In genomic region chr2:60002158-60002867, GRCh38 we compare ENCODE assay signal across 19 cellular contexts.
A peak's percentile ranks its signal among the peaks of the same experiment; 100 is the strongest.
DNase-seq lines count a peak whose midpoint lies in the region; ATAC-seq, FAIRE-seq and TF ChIP-seq lines count a peak whose summit lies in the region.
"Had no signal": no experiment of that assay in that cellular context is flagged by ENCODE, and none has a peak within 500 bp of the region (broad histone marks: within the 10 kb centered on the region; RNA-seq: fewer than 3 reads in every experiment).

No MANE protein-coding gene starts in this region.

- H3K4me3 Mint-ChIP-seq in WTC11 = no peak overlapping the region; the same call in 1 of the 2 replicates
- no peak overlapping the region for H3K4me3 Mint-ChIP-seq in activated CD4-positive, alpha-beta memory T cell treated with anti-CD3 and anti-CD28 coated beads for 36 hours
- H3K4me3 Mint-ChIP-seq: CD14-positive monocyte had no signal

- TF ChIP-seq CTCF in HepG2 (CRISPR knock-in tag; IDR thresholded peaks at IDR 0.05) (peak; percentile 15; the same call in 1 of the 2 replicates), right lobe of liver (IDR thresholded peaks at IDR 0.05) (no peak), WTC11 (IDR thresholded peaks at IDR 0.05) (no peak)

- H2AFZ ChIP-seq in HepG2 (ENCODE audit: low read length) = no peak overlapping the region
- H2AFZ ChIP-seq in mesenchymal stem cell (ENCODE audit: low read depth, low read length) = no peak overlapping the region
- H2AFZ ChIP-seq: GM23248, PC-9 had no signal

- H3K27ac ChIP-seq in HepG2 (ENCODE audit: extremely low read length, insufficient read depth, low read length) (no peak overlapping the region), right lobe of liver (no peak overlapping the region), mesenchymal stem cell (ENCODE audit: low read length, poor library complexity, severe bottlenecking) (no peak overlapping the region)
- H3K27ac ChIP-seq: GM23248, HL-60, PC-9, RWPE1 had no signal

- H3K4me1 Mint-ChIP-seq in WTC11 = peaks cover 22% of the 10 kb centered on the region
- H3K4me1 Mint-ChIP-seq in activated CD4-positive, alpha-beta memory T cell treated with anti-CD3 and anti-CD28 coated beads for 36 hours (ENCODE audit: low read depth) = no peaks in the 10 kb centered on the region
- H3K4me1 Mint-ChIP-seq: CD14-positive monocyte had no signal

- no peak overlapping the region for H3K23ac ChIP-seq in mesenchymal stem cell (ENCODE audit: low read length in 2 of 2)

- no peak overlapping the region for H3K18ac ChIP-seq in mesenchymal stem cell (ENCODE audit: low read depth in 1 of 2, low read length in 2 of 2)

- H3K79me2 ChIP-seq in HepG2 (ENCODE audit: insufficient read depth, low read length) = no peaks in the 10 kb centered on the region

- TF ChIP-seq POLR2A in HepG2 (IDR thresholded peaks at IDR 0.05; ENCODE audit: insufficient read depth in 1 of 2, low read depth in 2 of 2, low read length in 2 of 2) (no peak), right lobe of liver (IDR thresholded peaks at IDR 0.05) (no peak)

- no peak overlapping the region for H2BK12ac ChIP-seq in mesenchymal stem cell (ENCODE audit: low read length in 2 of 2)

- TF ChIP-seq EP300 in HepG2 (IDR thresholded peaks at IDR 0.05; ENCODE audit: low read depth in 2 of 2, low read length in 2 of 2) (no peak), HepG2 (CRISPR knock-in tag; IDR thresholded peaks at IDR 0.05; ENCODE audit: borderline replicate concordance) (no peak)

- no peak overlapping the region for H2AK5ac ChIP-seq in mesenchymal stem cell (ENCODE audit: low read length, severe bottlenecking)

- H2BK5ac ChIP-seq in mesenchymal stem cell (ENCODE audit: low read depth, low read length, poor library complexity, severe bottlenecking) = no peak overlapping the region

- no peak for FAIRE-seq in HepG2 (lab: Jason Lieb, UNC)

- no peaks in the 10 kb centered on the region for H3K4me1 ChIP-seq in HepG2 (ENCODE audit: insufficient read depth, low read length)
- H3K4me1 ChIP-seq in right lobe of liver = no peaks in the 10 kb centered on the region
- no peaks in the 10 kb centered on the region for H3K4me1 ChIP-seq in mesenchymal stem cell (ENCODE audit: control insufficient read depth, insufficient read depth, low read depth, low read length)

- no peak overlapping the region for H2BK15ac ChIP-seq in mesenchymal stem cell (ENCODE audit: low read depth, poor library complexity, severe bottlenecking)

- H3K27me3 Mint-ChIP-seq in WTC11 (ENCODE audit: low read depth) = no peaks in the 10 kb centered on the region
- H3K27me3 Mint-ChIP-seq in activated CD4-positive, alpha-beta memory T cell treated with anti-CD3 and anti-CD28 coated beads for 36 hours = no peaks in the 10 kb centered on the region

- H3K9ac ChIP-seq in HepG2 (ENCODE audit: insufficient read depth, low read depth, low read length) (no peak overlapping the region), mesenchymal stem cell (ENCODE audit: low read length) (no peak overlapping the region)
- H3K9ac ChIP-seq: GM23248 had no signal

- no peaks in the 10 kb centered on the region for H3K36me3 ChIP-seq in HepG2 (replicated peaks in 1 of 2; ENCODE audit: control insufficient read depth in 1 of 2, insufficient read depth in 2 of 2, low read length in 2 of 2)
- no peaks in the 10 kb centered on the region for H3K36me3 ChIP-seq in right lobe of liver
- H3K36me3 ChIP-seq in mesenchymal stem cell (ENCODE audit: control insufficient read depth in 1 of 2, insufficient read depth in 2 of 2, low read depth in 1 of 2, low read length in 2 of 2) = no peaks in the 10 kb centered on the region

- TF ChIP-seq RAD21 in HepG2 (CRISPR knock-in tag; IDR thresholded peaks at IDR 0.05) = no peak

- H3K9me3 ChIP-seq in HepG2 (ENCODE audit: low read length) (no peaks in the 10 kb centered on the region), right lobe of liver (no peaks in the 10 kb centered on the region), mesenchymal stem cell (ENCODE audit: control insufficient read depth, low read length) (no peaks in the 10 kb centered on the region)

- H2BK120ac ChIP-seq in mesenchymal stem cell (ENCODE audit: low read depth, low read length) = no peak overlapping the region

- BruUV-seq in HepG2 (replicated peaks; lab: Mats Ljungman, UMichigan) = no TSS peak

- no peak overlapping the region for H3K4ac ChIP-seq in mesenchymal stem cell (ENCODE audit: low read depth in 1 of 2, low read length in 2 of 2)

- peak; percentile 46; the same call in 1 of the 3 replicates for ATAC-seq in HepG2
- no peak for ATAC-seq in right lobe of liver
- peak; percentile 78 for ATAC-seq in WTC11
- ATAC-seq in HG03469 (IDR thresholded peaks at IDR 0.05; ENCODE audit: unreplicated experiment) = no peak

- no peaks in the 10 kb centered on the region for H3K79me1 ChIP-seq in mesenchymal stem cell (replicated peaks; ENCODE audit: low read length, poor library complexity, severe bottlenecking)

- H3K4me2 ChIP-seq in HepG2 (ENCODE audit: low read depth, low read length) = no peak overlapping the region
- H3K4me2 ChIP-seq in mesenchymal stem cell (ENCODE audit: low read length, poor library complexity, severe bottlenecking) = no peak overlapping the region
- H3K4me2 ChIP-seq: PC-9 had no signal

- DNase-seq in HepG2 (ENCODE audit: low spot score) (no peak), right lobe of liver (no peak), WTC11 (ENCODE audit: low spot score) (peak; percentile 10), left kidney (ENCODE audit: low read depth, low spot score) (peak; percentile 18), NCI-H1436 (lab: John Stamatoyannopoulos, UW) (no peak), mesenchymal stem cell (no peak)
- DNase-seq in activated CD4-positive, alpha-beta memory T cell treated with anti-CD3 and anti-CD28 coated beads for 36 hours = no peak
- DNase-seq: 8988T, DMS79, GM23248, NCI-H187, NCI-H345, NCI-H524 treated with DMSO at 0.1 percent for 48 hours, PC-9, SIG-M5 had no signal

- 5% methylated on average over 3 of the region's 3 CpGs for WGBS in HepG2 (ENCODE audit: low lambda C conversion rate)
- WGBS in right lobe of liver (ENCODE audit: insufficient coverage, low coverage, low lambda C conversion rate, missing lambda C conversion rate) = 52% methylated on average over 3 of the region's 3 CpGs
- 21% methylated on average over 3 of the region's 3 CpGs for WGBS in mesenchymal stem cell

- no peak overlapping the region for H4K91ac ChIP-seq in mesenchymal stem cell (ENCODE audit: low read length)

- H3K9me3 Mint-ChIP-seq in WTC11 = 0 out of 2 replicates have a peak, but pooled peaks cover 3% of the 10 kb centered on the region
- no peaks in the 10 kb centered on the region for H3K9me3 Mint-ChIP-seq in activated CD4-positive, alpha-beta memory T cell treated with anti-CD3 and anti-CD28 coated beads for 36 hours
- H3K9me3 Mint-ChIP-seq: CD14-positive monocyte had no signal

- H3K4me3 ChIP-seq in HepG2 (replicated peaks in 1 of 3; ENCODE audit: insufficient read depth in 1 of 3, low read depth in 2 of 3, low read length in 3 of 3) = no peak overlapping the region
- H3K4me3 ChIP-seq in right lobe of liver = no peak overlapping the region
- no peak overlapping the region for H3K4me3 ChIP-seq in mesenchymal stem cell (ENCODE audit: insufficient read depth in 1 of 2, low read depth in 1 of 2, low read length in 2 of 2)
- H3K4me3 ChIP-seq: GM23248, PC-9 had no signal

- in situ Hi-C loops in HepG2 (cut with HindIII; ENCODE audit: extremely low pct_ligation_motif_present, low pct_unique_long_range_greater_than_20kb) = no loop called here

- intact Hi-C loops in HepG2 (cut with micrococcal nuclease; ENCODE audit: unreplicated experiment) (loop anchor here (5.0 to 10.0 kb wide), 2 partner anchors 112 to 150 kb away; no protein-coding TSS in a partner anchor), right lobe of liver (cut with DNase I) (no loop called here)
- intact Hi-C loops in activated CD4-positive, alpha-beta memory T cell treated with anti-CD3 and anti-CD28 coated beads for 36 hours (cut with micrococcal nuclease) = no loop called here

- H3K27ac Mint-ChIP-seq in WTC11 = no peak overlapping the region
- H3K27ac Mint-ChIP-seq in activated CD4-positive, alpha-beta memory T cell treated with anti-CD3 and anti-CD28 coated beads for 36 hours = no peak overlapping the region

- H4K20me1 ChIP-seq in HepG2 (ENCODE audit: insufficient read depth, low read length) = no peaks in the 10 kb centered on the region

- no peak overlapping the region for H3K14ac ChIP-seq in mesenchymal stem cell (ENCODE audit: low read length in 2 of 2)

- POLR2A ChIA-PET in HepG2 (lab: Yijun Ruan, JAX) (no interaction called here), WTC11 (lab: Charles Lee) (no interaction called here)
- POLR2A ChIA-PET in activated CD4-positive, alpha-beta memory T cell treated with anti-CD3 and anti-CD28 coated beads for 36 hours (lab: Charles Lee) = no interaction called here

- H4K8ac ChIP-seq in mesenchymal stem cell (ENCODE audit: low read length) = no peak overlapping the region

- H3K27me3 ChIP-seq in HepG2 (ENCODE audit: control insufficient read depth in 1 of 2, insufficient read depth in 2 of 2, low read length in 2 of 2) = no peaks in the 10 kb centered on the region
- no peaks in the 10 kb centered on the region for H3K27me3 ChIP-seq in right lobe of liver
- no peaks in the 10 kb centered on the region for H3K27me3 ChIP-seq in mesenchymal stem cell (ENCODE audit: control insufficient read depth in 1 of 2, insufficient read depth in 1 of 2, low read length in 2 of 2)

- CTCF ChIA-PET in HepG2 (lab: Yijun Ruan, JAX; ENCODE audit: low intra/inter-chr PET ratio, low total read pairs) = no interaction called here
- CTCF ChIA-PET in WTC11 (lab: Charles Lee) = interaction anchor here (0.8 to 1.5 kb wide), 11 partner anchors 51 to 579 kb away, joined by 3 to 7 read pairs (median 3); no protein-coding TSS in a partner anchor
- CTCF ChIA-PET in activated CD4-positive, alpha-beta memory T cell treated with anti-CD3 and anti-CD28 coated beads for 36 hours (lab: Charles Lee) = no interaction called here

- no peaks in the 10 kb centered on the region for H3K36me3 Mint-ChIP-seq in WTC11
- H3K36me3 Mint-ChIP-seq in activated CD4-positive, alpha-beta memory T cell treated with anti-CD3 and anti-CD28 coated beads for 36 hours = no peaks in the 10 kb centered on the region
- H3K36me3 Mint-ChIP-seq: CD14-positive monocyte had no signal

TF ChIP-seq in WTC11, 78 proteins besides CTCF, POLR2A, EP300 and RAD21:
- no peak for TF ChIP-seq SOX15 (CRISPR knock-in tag; IDR thresholded peaks at IDR 0.05)

Comparison
In these comparisons a context has a peak if more than half of its experiments do, and no peak if none do; other contexts are left out.
1. ATAC-seq: peak in HepG2 (single experiment) and WTC11 (single experiment); none in right lobe of liver (0 of 4) and HG03469 (single experiment).
2. DNase-seq: peak in WTC11 (single experiment) and left kidney (single experiment); none in HepG2 (single experiment), right lobe of liver (0 of 3), NCI-H1436 (single experiment), mesenchymal stem cell (single experiment) and activated CD4-positive, alpha-beta memory T cell treated with anti-CD3 and anti-CD28 coated beads for 36 hours (single experiment).
3. Of the 50 proteins assayed by ChIP-seq in both HepG2 and WTC11: peak only in HepG2: CTCF; only in WTC11: none; in both: none; in neither: 49.